Comparison of ENCODE assay signal across 39 cellular contexts in genomic region chr18:50069422-50069821, GRCh38.
"Had no signal": no experiment of that assay in that cellular context is flagged by ENCODE, and none has a peak within 500 bp of the region (broad histone marks: within the 10 kb centered on the region; RNA-seq: fewer than 3 reads in every experiment).

No MANE protein-coding gene starts in this region.

- FAIRE-seq: astrocyte had no signal

- H3K27ac Mint-ChIP-seq: activated naive CD4-positive, alpha-beta T cell treated with anti-CD3 and anti-CD28 coated beads for 36 hours; activated naive CD4-positive, alpha-beta T cell treated with anti-CD3 and anti-CD28 coated beads, Interleukin-2, amount 10 ng/mL, durations not matched to agents 7 days and 5 days; activated naive CD4-positive, alpha-beta T cell treated with anti-CD3 and anti-CD28 coated beads, Interleukin-2, amount 50 U/mL, for 24 hours; activated naive CD4-positive, alpha-beta T cell treated with anti-CD3 and anti-CD28 coated beads, Interleukin-2, amount 50 U/mL, for 72 hours; activated naive CD8-positive, alpha-beta T cell; activated naive CD8-positive, alpha-beta T cell treated with anti-CD3 and anti-CD28 coated beads for 36 hours; activated naive CD8-positive, alpha-beta T cell treated with anti-CD3 and anti-CD28 coated beads, Interleukin-2, amount 10 ng/mL, durations not matched to agents 7 days and 5 days; activated naive CD8-positive, alpha-beta T cell treated with anti-CD3 and anti-CD28 coated beads, Interleukin-2, amount 50 U/mL, for 24 hours; activated T-cell treated with anti-CD3 and anti-CD28 coated beads, Interleukin-2, amount 50 U/mL, for 24 hours; activated T-cell treated with anti-CD3 and anti-CD28 coated beads, Interleukin-2, amount 50 U/mL, for 72 hours; activated T-helper 1 cell treated with anti-CD3 and anti-CD28 coated beads, Interleukin-12 subunit alpha, Interleukin-12 subunit beta, Interleukin-2, Interleukin-4 antibody, amounts not matched to agents 30 ng/mL and 10 ng/mL and 1 ng/mL, durations not matched to agents 14 hours and 24 hours and 36 hours; activated T-helper 17 cell treated with anti-CD3 and anti-CD28 coated beads, Interleukin-2, amount 50 U/mL, for 72 hours; activated T-helper 2 cell treated with anti-CD3 and anti-CD28 coated beads, Interferon-gamma antibody, Interleukin-2, Interleukin-4, amounts not matched to agents 10 μg/mL and 5 μg/mL and 100 μg/mL, durations not matched to agents 14 hours and 24 hours and 36 hours; brain had no signal

- H3K27me3 ChIP-seq: adrenal gland, ascending aorta, body of pancreas, brain microvascular endothelial cell, breast epithelium, cardiac muscle cell had no signal

- H3K9me3 ChIP-seq: adrenal gland, ascending aorta, body of pancreas, breast epithelium had no signal

- H3K4me3 Mint-ChIP-seq: activated naive CD4-positive, alpha-beta T cell treated with anti-CD3 and anti-CD28 coated beads for 36 hours; activated naive CD4-positive, alpha-beta T cell treated with anti-CD3 and anti-CD28 coated beads, Interleukin-2, amount 10 ng/mL, durations not matched to agents 7 days and 5 days; activated naive CD4-positive, alpha-beta T cell treated with anti-CD3 and anti-CD28 coated beads, Interleukin-2, amount 50 U/mL, for 24 hours; activated naive CD8-positive, alpha-beta T cell; activated naive CD8-positive, alpha-beta T cell treated with anti-CD3 and anti-CD28 coated beads for 36 hours; activated naive CD8-positive, alpha-beta T cell treated with anti-CD3 and anti-CD28 coated beads, Interleukin-2, amount 10 ng/mL, durations not matched to agents 7 days and 5 days; activated naive CD8-positive, alpha-beta T cell treated with anti-CD3 and anti-CD28 coated beads, Interleukin-2, amount 50 U/mL, for 24 hours; activated T-cell treated with anti-CD3 and anti-CD28 coated beads, Interleukin-2, amount 50 U/mL, for 24 hours; activated T-cell treated with anti-CD3 and anti-CD28 coated beads, Interleukin-2, amount 50 U/mL, for 4 hours; activated T-cell treated with anti-CD3 and anti-CD28 coated beads, Interleukin-2, amount 50 U/mL, for 72 hours; activated T-helper 1 cell treated with anti-CD3 and anti-CD28 coated beads, Interleukin-12 subunit alpha, Interleukin-12 subunit beta, Interleukin-2, Interleukin-4 antibody, amounts not matched to agents 30 ng/mL and 10 ng/mL and 1 ng/mL, durations not matched to agents 14 hours and 24 hours and 36 hours; activated T-helper 17 cell treated with anti-CD3 and anti-CD28 coated beads, Interleukin-2, amount 50 U/mL, for 72 hours; brain; central memory CD8-positive, alpha-beta T cell had no signal

- DNase-seq: activated effector memory CD4-positive, alpha-beta T cell treated with anti-CD3 and anti-CD28 coated beads, Interleukin-2, amount 50 U/mL, for 16 hours; activated effector memory CD4-positive, alpha-beta T cell treated with Interleukin-2 at 50 U/mL for 16 hours; activated gamma-delta T cell; activated gamma-delta T cell treated with Interleukin-2 at 50 U/mL for 16 hours; activated naive CD4-positive, alpha-beta T cell; activated naive CD4-positive, alpha-beta T cell treated with anti-CD3 and anti-CD28 coated beads for 36 hours; activated naive CD4-positive, alpha-beta T cell treated with anti-CD3 and anti-CD28 coated beads, Interleukin-2, amount 10 ng/mL, durations not matched to agents 7 days and 5 days; activated naive CD4-positive, alpha-beta T cell treated with anti-CD3 and anti-CD28 coated beads, Interleukin-2, amount 50 U/mL, for 16 hours; activated naive CD4-positive, alpha-beta T cell treated with Interleukin-2 at 50 U/mL for 16 hours; activated naive CD8-positive, alpha-beta T cell treated with anti-CD3 and anti-CD28 coated beads for 36 hours; activated naive CD8-positive, alpha-beta T cell treated with anti-CD3 and anti-CD28 coated beads, Interleukin-2, amount 10 ng/mL, durations not matched to agents 7 days and 5 days; activated naive CD8-positive, alpha-beta T cell treated with anti-CD3 and anti-CD28 coated beads, Interleukin-2, amount 50 U/mL, for 24 hours; activated T-cell treated with anti-CD3 and anti-CD28 coated beads, Interleukin-2, amount 50 U/mL, for 1 hour; activated T-cell treated with anti-CD3 and anti-CD28 coated beads, Interleukin-2, amount 50 U/mL, for 24 hours; activated T-cell treated with anti-CD3 and anti-CD28 coated beads, Interleukin-2, amount 50 U/mL, for 4 hours; activated T-cell treated with anti-CD3 and anti-CD28 coated beads, Interleukin-2, amount 50 U/mL, for 48 hours; activated T-cell treated with anti-CD3 and anti-CD28 coated beads, Interleukin-2, amount 50 U/mL, for 72 hours; adrenal gland; amniotic stem cell; amygdala; anterior cingulate cortex; aorta; body of pancreas; brain microvascular endothelial cell; caudate nucleus; central memory CD4-positive, alpha-beta T cell; cerebellar nuclear complex had no signal

- ATAC-seq: activated naive CD4-positive, alpha-beta T cell treated with anti-CD3 and anti-CD28 coated beads, Interleukin-2, amount 50 U/mL, for 72 hours; activated naive CD8-positive, alpha-beta T cell treated with anti-CD3 and anti-CD28 coated beads, Interleukin-2, amount 50 U/mL, for 24 hours; activated T-cell treated with anti-CD3 and anti-CD28 coated beads, Interleukin-2, amount 50 U/mL, for 4 hours; activated T-cell treated with anti-CD3 and anti-CD28 coated beads, Interleukin-2, amount 50 U/mL, for 72 hours; activated T-helper 17 cell treated with anti-CD3 and anti-CD28 coated beads, Interleukin-2, amount 50 U/mL, for 72 hours; body of pancreas had no signal

- H3K27me3 Mint-ChIP-seq: activated naive CD8-positive, alpha-beta T cell treated with anti-CD3 and anti-CD28 coated beads for 36 hours had no signal

- H3K36me3 ChIP-seq: adrenal gland, ascending aorta, brain microvascular endothelial cell, breast epithelium, cardiac muscle cell had no signal

- H3K9me3 Mint-ChIP-seq: activated naive CD4-positive, alpha-beta T cell treated with anti-CD3 and anti-CD28 coated beads for 36 hours; activated naive CD4-positive, alpha-beta T cell treated with anti-CD3 and anti-CD28 coated beads, Interleukin-2, amount 10 ng/mL, durations not matched to agents 7 days and 5 days; activated naive CD4-positive, alpha-beta T cell treated with anti-CD3 and anti-CD28 coated beads, Interleukin-2, amount 50 U/mL, for 24 hours; activated naive CD4-positive, alpha-beta T cell treated with anti-CD3 and anti-CD28 coated beads, Interleukin-2, amount 50 U/mL, for 72 hours; activated naive CD8-positive, alpha-beta T cell treated with anti-CD3 and anti-CD28 coated beads for 36 hours; activated naive CD8-positive, alpha-beta T cell treated with anti-CD3 and anti-CD28 coated beads, Interleukin-2, amount 10 ng/mL, durations not matched to agents 7 days and 5 days; activated naive CD8-positive, alpha-beta T cell treated with anti-CD3 and anti-CD28 coated beads, Interleukin-2, amount 50 U/mL, for 24 hours; activated T-cell treated with anti-CD3 and anti-CD28 coated beads, Interleukin-2, amount 50 U/mL, for 24 hours; activated T-cell treated with anti-CD3 and anti-CD28 coated beads, Interleukin-2, amount 50 U/mL, for 4 hours; activated T-cell treated with anti-CD3 and anti-CD28 coated beads, Interleukin-2, amount 50 U/mL, for 72 hours; activated T-helper 1 cell treated with anti-CD3 and anti-CD28 coated beads, Interleukin-12 subunit alpha, Interleukin-12 subunit beta, Interleukin-2, Interleukin-4 antibody, amounts not matched to agents 30 ng/mL and 10 ng/mL and 1 ng/mL, durations not matched to agents 14 hours and 24 hours and 36 hours; activated T-helper 17 cell treated with anti-CD3 and anti-CD28 coated beads, Interleukin-2, amount 50 U/mL, for 72 hours; activated T-helper 2 cell treated with anti-CD3 and anti-CD28 coated beads, Interferon-gamma antibody, Interleukin-2, Interleukin-4, amounts not matched to agents 10 μg/mL and 5 μg/mL and 100 μg/mL, durations not matched to agents 14 hours and 24 hours and 36 hours; central memory CD8-positive, alpha-beta T cell had no signal

- H3K4me3 ChIP-seq: adrenal gland, ascending aorta, body of pancreas, breast epithelium, cardiac muscle cell had no signal

- H3K36me3 Mint-ChIP-seq: activated naive CD4-positive, alpha-beta T cell treated with anti-CD3 and anti-CD28 coated beads, Interleukin-2, amount 10 ng/mL, durations not matched to agents 7 days and 5 days; activated naive CD4-positive, alpha-beta T cell treated with anti-CD3 and anti-CD28 coated beads, Interleukin-2, amount 50 U/mL, for 24 hours; activated naive CD4-positive, alpha-beta T cell treated with anti-CD3 and anti-CD28 coated beads, Interleukin-2, amount 50 U/mL, for 72 hours; activated naive CD8-positive, alpha-beta T cell; activated naive CD8-positive, alpha-beta T cell treated with anti-CD3 and anti-CD28 coated beads for 36 hours; activated naive CD8-positive, alpha-beta T cell treated with anti-CD3 and anti-CD28 coated beads, Interleukin-2, amount 10 ng/mL, durations not matched to agents 7 days and 5 days; brain had no signal

- H3K4me1 Mint-ChIP-seq: activated naive CD4-positive, alpha-beta T cell treated with anti-CD3 and anti-CD28 coated beads, Interleukin-2, amount 10 ng/mL, durations not matched to agents 7 days and 5 days; activated naive CD8-positive, alpha-beta T cell treated with anti-CD3 and anti-CD28 coated beads for 36 hours; activated naive CD8-positive, alpha-beta T cell treated with anti-CD3 and anti-CD28 coated beads, Interleukin-2, amount 10 ng/mL, durations not matched to agents 7 days and 5 days; activated naive CD8-positive, alpha-beta T cell treated with anti-CD3 and anti-CD28 coated beads, Interleukin-2, amount 50 U/mL, for 24 hours; activated T-helper 17 cell treated with anti-CD3 and anti-CD28 coated beads, Interleukin-2, amount 50 U/mL, for 72 hours; central memory CD8-positive, alpha-beta T cell had no signal

- H3K27ac ChIP-seq: adrenal gland, ascending aorta, body of pancreas, brain microvascular endothelial cell, breast epithelium, cardiac muscle cell had no signal

- H3K4me1 ChIP-seq: adrenal gland, ascending aorta, body of pancreas, breast epithelium had no signal
